23 cellular contexts compared by ENCODE assay signal in the genomic region with DNA sequence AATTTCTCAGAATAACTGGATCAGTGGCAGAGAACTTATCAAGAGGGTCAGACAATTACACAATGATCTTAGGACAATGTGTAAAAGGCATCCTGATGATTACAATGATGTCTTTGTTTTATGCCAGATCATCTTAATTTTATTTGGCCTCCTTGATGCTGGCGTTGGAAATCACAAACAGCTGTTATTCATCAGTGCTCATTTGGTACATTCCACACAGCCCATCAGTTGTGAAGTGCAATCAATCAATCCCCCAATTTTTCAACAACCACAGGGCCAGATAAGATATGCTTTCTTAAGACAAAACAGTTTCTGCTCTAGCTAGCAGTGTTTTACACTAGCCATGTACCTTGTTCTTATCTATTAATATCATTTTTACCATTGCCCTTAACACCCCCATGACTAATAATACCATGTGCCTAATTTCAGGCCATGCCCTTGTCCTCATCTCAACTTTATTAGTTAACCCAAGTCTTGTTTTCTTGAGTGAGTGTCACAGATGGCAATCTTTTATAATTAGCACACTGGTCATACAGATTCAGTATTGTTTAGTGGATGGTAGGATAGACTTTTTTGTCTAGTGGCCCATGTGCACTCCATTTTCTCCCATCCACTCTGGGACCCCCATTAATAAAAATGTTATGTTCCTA. TPM values are rescaled to one million over a fixed set of nuclear protein-coding genes. Genes with fewer than 3 reads are reported as not detected.
"Had no signal": no experiment of that assay in that cellular context is flagged by ENCODE, and none has a peak within 500 bp of the region (broad histone marks: within the 10 kb centered on the region; RNA-seq: fewer than 3 reads in every experiment).

No MANE protein-coding gene starts in this region.

- H3K4me2 ChIP-seq: neural progenitor cell had no signal

- FAIRE-seq: bronchial epithelial cell, frontal cortex, kidney had no signal

- H3K4me1 Mint-ChIP-seq: memory B cell; naive thymus-derived CD4-positive, alpha-beta T cell; stimulated activated naive B cell treated with anti-CD40 and anti-IgM and Interleukin-4, amounts not matched to agents 10 μg/mL and 1 μg/mL and 100 μg/mL, for 72 hours had no signal

- ATAC-seq: esophagus mucosa; naive thymus-derived CD4-positive, alpha-beta T cell; stimulated activated naive B cell treated with anti-CD40 and anti-IgM and Interleukin-4, amounts not matched to agents 10 μg/mL and 1 μg/mL and 100 μg/mL, for 72 hours; upper lobe of right lung had no signal

- H3K27ac Mint-ChIP-seq: dendritic cell treated with granulocyte-macrophage colony-stimulating factor and Interleukin-4, amounts not matched to agents 40 ng/mL and 50 ng/mL, for 4 days; memory B cell; naive thymus-derived CD4-positive, alpha-beta T cell; neural progenitor cell; stimulated activated naive B cell treated with anti-CD40 and anti-IgM and Interleukin-4, amounts not matched to agents 10 μg/mL and 1 μg/mL and 100 μg/mL, for 72 hours had no signal

- DNase-seq: activated CD4-positive, alpha-beta T cell treated with anti-CD3 and anti-CD28 coated beads, Interleukin-2, amount 50 U/mL, for 1 hour; activated CD4-positive, CD25-positive, alpha-beta regulatory T cell treated with anti-CD3 and anti-CD28 coated beads, Interleukin-2, amount 50 U/mL, for 72 hours; activated CD8-positive, alpha-beta memory T cell treated with anti-CD3 and anti-CD28 coated beads, Interleukin-2, amount 50 U/mL, for 48 hours; activated effector memory CD4-positive, alpha-beta T cell treated with Interleukin-2 at 50 U/mL for 16 hours; activated naive CD4-positive, alpha-beta T cell treated with anti-CD3 and anti-CD28 coated beads, Interleukin-2, amount 50 U/mL, for 16 hours; activated T-cell treated with anti-CD3 and anti-CD28 coated beads, Interleukin-2, amount 50 U/mL, for 48 hours; effector CD8-positive, alpha-beta T cell; head of caudate nucleus; kidney; naive thymus-derived CD4-positive, alpha-beta T cell; ovary; sigmoid colon; spleen; stimulated activated naive B cell treated with anti-CD40 and anti-IgM and Interleukin-4, amounts not matched to agents 10 μg/mL and 1 μg/mL and 100 μg/mL, for 72 hours; T-helper 2 cell; upper lobe of right lung had no signal

- H3K27me3 ChIP-seq: neural progenitor cell, ovary, sigmoid colon, spleen, upper lobe of right lung had no signal

- H2AFZ ChIP-seq: neural progenitor cell had no signal

- H3K4me3 ChIP-seq: neural progenitor cell, ovary, sigmoid colon, spleen, upper lobe of right lung had no signal

- H3K9me3 ChIP-seq: ovary, sigmoid colon, spleen, upper lobe of right lung had no signal

- H3K36me3 ChIP-seq: neural progenitor cell, ovary, sigmoid colon, spleen, upper lobe of right lung had no signal

- H3K9ac ChIP-seq: neural progenitor cell had no signal

- H3K27me3 Mint-ChIP-seq: dendritic cell treated with granulocyte-macrophage colony-stimulating factor and Interleukin-4, amounts not matched to agents 40 ng/mL and 50 ng/mL, for 4 days; memory B cell; stimulated activated naive B cell treated with anti-CD40 and anti-IgM and Interleukin-4, amounts not matched to agents 10 μg/mL and 1 μg/mL and 100 μg/mL, for 72 hours had no signal

- H3K4me1 ChIP-seq: spleen, upper lobe of right lung had no signal

- H3K4me3 Mint-ChIP-seq: dendritic cell treated with granulocyte-macrophage colony-stimulating factor and Interleukin-4, amounts not matched to agents 40 ng/mL and 50 ng/mL, for 4 days; memory B cell; naive thymus-derived CD4-positive, alpha-beta T cell; neural progenitor cell; stimulated activated naive B cell treated with anti-CD40 and anti-IgM and Interleukin-4, amounts not matched to agents 10 μg/mL and 1 μg/mL and 100 μg/mL, for 72 hours had no signal

- H3K36me3 Mint-ChIP-seq: memory B cell; naive thymus-derived CD4-positive, alpha-beta T cell; neural progenitor cell; stimulated activated naive B cell treated with anti-CD40 and anti-IgM and Interleukin-4, amounts not matched to agents 10 μg/mL and 1 μg/mL and 100 μg/mL, for 72 hours had no signal

- H3K9me3 Mint-ChIP-seq: dendritic cell treated with granulocyte-macrophage colony-stimulating factor and Interleukin-4, amounts not matched to agents 40 ng/mL and 50 ng/mL, for 4 days; memory B cell; naive thymus-derived CD4-positive, alpha-beta T cell; neural progenitor cell; stimulated activated naive B cell treated with anti-CD40 and anti-IgM and Interleukin-4, amounts not matched to agents 10 μg/mL and 1 μg/mL and 100 μg/mL, for 72 hours had no signal

- H3K27ac ChIP-seq: neural progenitor cell, ovary, sigmoid colon, spleen, upper lobe of right lung, VCaP had no signal

RNA-seq across cellular contexts. Expression of a gene that starts 40.8 kb away (rescaled TPM):
- total RNA-seq: esophagus mucosa had no signal
